10 cellular contexts compared by ENCODE assay signal in genomic region chr7:150449206-150449956, GRCh38. TPM values are rescaled to one million over a fixed set of nuclear protein-coding genes. Genes with fewer than 3 reads are reported as not detected.
DNase-seq lines count a peak whose midpoint lies in the region; ATAC-seq and TF ChIP-seq lines count a peak whose summit lies in the region.
"Had no signal": no experiment of that assay in that cellular context is flagged by ENCODE, and none has a peak within 500 bp of the region (broad histone marks: within the 10 kb centered on the region; RNA-seq: fewer than 3 reads in every experiment).

No MANE protein-coding gene starts in this region.

- H3K36me3 ChIP-seq in DND-41 (ENCODE audit: insufficient read depth, low read length) (no peaks in the 10 kb centered on the region; the same call in 1 of the 2 replicates), A673 (ENCODE audit: insufficient read depth, low read length, poor library complexity, severe bottlenecking) (no peaks in the 10 kb centered on the region)

- BruUV-seq in A673 (replicated peaks; lab: Mats Ljungman, UMichigan) = no TSS peak

- H3K9ac ChIP-seq in DND-41 (ENCODE audit: low read depth, low read length) = peak overlapping the region; percentile 35

- H3K27ac ChIP-seq in DND-41 (ENCODE audit: low read length) (peak overlapping the region; percentile 75), skin epidermis (peak overlapping the region in 17 of 21 experiments; percentile 1 to 95 (median 80)), A673 (ENCODE audit: low read depth, low read length, poor library complexity, severe bottlenecking) (no peak overlapping the region)

- H3K27me3 ChIP-seq in DND-41 (ENCODE audit: insufficient read depth, low read length, poor library complexity) = no peaks in the 10 kb centered on the region
- no peaks in the 10 kb centered on the region for H3K27me3 ChIP-seq in A673 (replicated peaks; ENCODE audit: insufficient read depth, low read depth, low read length, poor library complexity)

- peak overlapping the region; percentile 46 for H3K4me2 ChIP-seq in DND-41 (ENCODE audit: insufficient read depth, low read length)

- H3K9me3 Mint-ChIP-seq in T-cell = no peaks in the 10 kb centered on the region
- H3K9me3 Mint-ChIP-seq in effector memory CD8-positive, alpha-beta T cell = no peaks in the 10 kb centered on the region

- CTCF ChIA-PET in T-cell (lab: Charles Lee) = interaction anchor here (0.6 to 6.3 kb wide), 29 partner anchors 9 to 309 kb away, joined by 3 to 68 read pairs (median 4); partner anchors contain the start of genes GIMAP1 (in 1 of the 2), GIMAP2 (in 1 of the 2), GIMAP4 (in 1 of the 2) and GIMAP5 (in 1 of the 2)
- CTCF ChIA-PET in A673 (lab: Charles Lee) = interaction anchor here (0.5 to 1.4 kb wide), 4 partner anchors 32 to 338 kb away, joined by 3 to 11 read pairs (median 5); no protein-coding TSS in a partner anchor

- H3K4me1 ChIP-seq in DND-41 (ENCODE audit: insufficient read depth, low read length) = peaks cover 76% of the 10 kb centered on the region
- peaks cover 4% of the 10 kb centered on the region for H3K4me1 ChIP-seq in A673 (ENCODE audit: insufficient read depth, low read length, poor library complexity, severe bottlenecking)

- H3K4me3 ChIP-seq in DND-41 (ENCODE audit: low read depth in 1 of 2, low read length in 2 of 2) (peak overlapping the region in 1 of 2 experiments; percentile 14; a peak in 1 of 4 replicates), skin epidermis (no peak overlapping the region), A673 (ENCODE audit: low read depth, low read length, poor library complexity, severe bottlenecking) (no peak overlapping the region)

- peak overlapping the region; percentile 98 to 100 (median 99) for H3K4me3 Mint-ChIP-seq in T-cell
- H3K4me3 Mint-ChIP-seq in effector memory CD8-positive, alpha-beta T cell = peak overlapping the region; percentile 98 to 100

- H3K27ac Mint-ChIP-seq in T-cell = peak overlapping the region; percentile 97 to 99
- peak overlapping the region; percentile 80 to 98 for H3K27ac Mint-ChIP-seq in effector memory CD8-positive, alpha-beta T cell

- H3K9me3 ChIP-seq in DND-41 (ENCODE audit: insufficient read depth, low read length, severe bottlenecking) (no peaks in the 10 kb centered on the region), A673 (ENCODE audit: low read depth, low read length, poor library complexity, severe bottlenecking) (no peaks in the 10 kb centered on the region)

- DNase-seq in DND-41 = peak; percentile 42
- DNase-seq in T-cell = peak in 4 of 34 experiments; percentile 23 to 34 (median 28)
- DNase-seq in effector memory CD8-positive, alpha-beta T cell = peak in 1 of 3 experiments; percentile 22
- DNase-seq in NCI-H2227 treated with DMSO at 0.1 percent for 48 hours (lab: John Stamatoyannopoulos, UW) = no peak
- no peak for DNase-seq in A673 (ENCODE audit: low spot score)
- no peak for DNase-seq in RKO (ENCODE audit: low spot score)
- DNase-seq: NCI-H1436 treated with DMSO at 0.1 percent for 48 hours had no signal

- H4K20me1 ChIP-seq in DND-41 (ENCODE audit: insufficient read depth, low read length) = no peaks in the 10 kb centered on the region

- TF ChIP-seq CTCF in DND-41 (IDR thresholded peaks at IDR 0.05; ENCODE audit: borderline replicate concordance, extremely low read depth, low read length, poor library complexity, severe bottlenecking) (no peak), A673 (conservative IDR thresholded peaks at IDR 0.05; ENCODE audit: low read depth, low read length) (no peak)

- POLR2A ChIA-PET in T-cell (lab: Charles Lee) (interaction anchor here (0.6 to 1.4 kb wide), 11 partner anchors 32 to 1567 kb away, joined by 3 to 11 read pairs (median 6); no protein-coding TSS in a partner anchor), A673 (lab: Charles Lee; ENCODE audit: low non-redundant PET) (no interaction called here)

- ATAC-seq in DND-41 (ENCODE audit: insufficient read depth, low read depth) (no peak), T-cell (replicated peaks in 1 of 4) (no peak), HG03571 (IDR thresholded peaks at IDR 0.05; ENCODE audit: unreplicated experiment) (no peak)
- no peak for ATAC-seq in effector memory CD8-positive, alpha-beta T cell (replicated peaks)

- peaks cover 60 to 70% (median 68%) of the 10 kb centered on the region in 3 donors for H3K4me1 Mint-ChIP-seq in T-cell
- H3K4me1 Mint-ChIP-seq in effector memory CD8-positive, alpha-beta T cell (ENCODE audit: low read depth in 2 of 2) = peaks cover 57 to 62% of the 10 kb centered on the region in 2 donors

- H2AFZ ChIP-seq in DND-41 (ENCODE audit: low read depth, low read length) = peak overlapping the region; percentile 41

- H3K36me3 Mint-ChIP-seq in T-cell = peaks cover 28% of the 10 kb centered on the region
- H3K36me3 Mint-ChIP-seq in effector memory CD8-positive, alpha-beta T cell (ENCODE audit: insufficient read depth) = peaks cover 28% of the 10 kb centered on the region

- H3K79me2 ChIP-seq in DND-41 (ENCODE audit: insufficient read depth, low read length) = no peaks in the 10 kb centered on the region; the same call in 1 of the 2 replicates

- intact Hi-C loops in A673 (cut with micrococcal nuclease; ENCODE audit: unreplicated experiment) = loop anchor here (2.0 kb wide), 1 partner anchor 305 kb away; no protein-coding TSS in a partner anchor

- no peaks in the 10 kb centered on the region for H3K27me3 Mint-ChIP-seq in T-cell
- H3K27me3 Mint-ChIP-seq in effector memory CD8-positive, alpha-beta T cell = no peaks in the 10 kb centered on the region

RNA-seq across cellular contexts. Expression of gene GIMAP8, which starts 1.0 kb away (rescaled TPM):
- 10 to 100 TPM; 17.8 to 54.6 (median 50.1) TPM for total RNA-seq in T-cell
- 0.07 TPM in 1 of 2 replicates, not detected in the other for total RNA-seq in A673 (2021)
- total RNA-seq: SK-MEL-5 had no signal

Comparison
In these comparisons a context has a peak if more than half of its experiments do, and no peak if none do; other contexts are left out.
1. RNA of gene GIMAP8, which starts 1.0 kb away (total RNA-seq): 17.8 to 54.6 TPM in T-cell; 0.07 TPM in A673; every median in the first group is over 10 times any median in the second.